Comparison of ENCODE assay signal across 1 cellular context in the genomic region with DNA sequence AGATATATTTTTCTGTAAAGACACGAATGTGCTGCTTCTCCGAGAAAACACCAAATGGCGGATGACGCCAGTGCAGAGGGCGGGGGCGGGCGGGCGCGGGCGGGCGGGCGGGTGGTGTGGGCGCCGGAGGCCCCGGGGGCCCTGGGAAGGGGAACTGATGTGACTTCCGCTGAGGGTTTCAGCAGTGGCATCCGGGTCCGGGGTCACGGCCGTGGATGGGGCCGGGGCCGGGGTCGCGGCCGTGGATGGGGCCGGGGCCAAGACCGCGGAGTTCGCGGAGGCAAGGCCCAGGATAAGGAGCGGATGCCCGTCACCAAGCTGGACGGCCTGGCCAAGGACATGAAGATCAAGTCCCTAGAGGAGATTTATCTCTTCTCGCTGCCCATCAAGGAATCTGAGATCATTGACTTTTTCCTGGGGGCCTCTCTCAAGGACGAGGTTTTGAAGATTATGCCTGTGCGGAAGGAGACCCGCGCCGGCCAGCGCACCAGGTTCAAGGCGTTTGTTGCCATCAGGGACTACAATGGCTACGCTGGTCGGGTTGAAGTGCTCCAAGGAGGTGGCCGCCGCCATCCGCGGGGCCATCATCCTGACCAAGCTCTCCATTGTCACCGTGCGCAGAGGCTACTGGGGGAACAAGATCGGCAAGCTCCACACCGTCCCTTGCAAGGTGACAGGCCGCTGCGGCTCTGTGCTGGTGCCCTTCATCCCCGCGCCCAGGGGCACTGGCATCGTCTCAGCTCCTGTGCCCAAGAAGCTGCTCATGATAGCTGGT.
TF ChIP-seq lines count a peak whose summit lies in the region.

No MANE protein-coding gene starts in this region.

TF ChIP-seq in GM12878, 131 proteins besides CTCF, POLR2A, EP300 and RAD21 (continues in another document):
- TF ChIP-seq, protein P1, sequence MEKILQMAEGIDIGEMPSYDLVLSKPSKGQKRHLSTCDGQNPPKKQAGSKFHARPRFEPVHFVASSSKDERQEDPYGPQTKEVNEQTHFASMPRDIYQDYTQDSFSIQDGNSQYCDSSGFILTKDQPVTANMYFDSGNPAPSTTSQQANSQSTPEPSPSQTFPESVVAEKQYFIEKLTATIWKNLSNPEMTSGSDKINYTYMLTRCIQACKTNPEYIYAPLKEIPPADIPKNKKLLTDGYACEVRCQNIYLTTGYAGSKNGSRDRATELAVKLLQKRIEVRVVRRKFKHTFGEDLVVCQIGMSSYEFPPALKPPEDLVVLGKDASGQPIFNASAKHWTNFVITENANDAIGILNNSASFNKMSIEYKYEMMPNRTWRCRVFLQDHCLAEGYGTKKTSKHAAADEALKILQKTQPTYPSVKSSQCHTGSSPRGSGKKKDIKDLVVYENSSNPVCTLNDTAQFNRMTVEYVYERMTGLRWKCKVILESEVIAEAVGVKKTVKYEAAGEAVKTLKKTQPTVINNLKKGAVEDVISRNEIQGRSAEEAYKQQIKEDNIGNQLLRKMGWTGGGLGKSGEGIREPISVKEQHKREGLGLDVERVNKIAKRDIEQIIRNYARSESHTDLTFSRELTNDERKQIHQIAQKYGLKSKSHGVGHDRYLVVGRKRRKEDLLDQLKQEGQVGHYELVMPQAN (conservative IDR thresholded peaks at IDR 0.05) = no peak
- TF ChIP-seq BCL11A (IDR thresholded peaks at IDR 0.05; ENCODE audit: low read depth, low read length) = no peak
- TF ChIP-seq, protein P2, sequence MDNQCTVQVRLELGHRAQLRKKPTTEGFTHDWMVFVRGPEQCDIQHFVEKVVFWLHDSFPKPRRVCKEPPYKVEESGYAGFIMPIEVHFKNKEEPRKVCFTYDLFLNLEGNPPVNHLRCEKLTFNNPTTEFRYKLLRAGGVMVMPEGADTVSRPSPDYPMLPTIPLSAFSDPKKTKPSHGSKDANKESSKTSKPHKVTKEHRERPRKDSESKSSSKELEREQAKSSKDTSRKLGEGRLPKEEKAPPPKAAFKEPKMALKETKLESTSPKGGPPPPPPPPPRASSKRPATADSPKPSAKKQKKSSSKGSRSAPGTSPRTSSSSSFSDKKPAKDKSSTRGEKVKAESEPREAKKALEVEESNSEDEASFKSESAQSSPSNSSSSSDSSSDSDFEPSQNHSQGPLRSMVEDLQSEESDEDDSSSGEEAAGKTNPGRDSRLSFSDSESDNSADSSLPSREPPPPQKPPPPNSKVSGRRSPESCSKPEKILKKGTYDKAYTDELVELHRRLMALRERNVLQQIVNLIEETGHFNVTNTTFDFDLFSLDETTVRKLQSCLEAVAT (IDR thresholded peaks at IDR 0.05) = peak; percentile 89
- no peak for TF ChIP-seq CHD4 (IDR thresholded peaks at IDR 0.05)
- TF ChIP-seq ZNF274 (IDR thresholded peaks at IDR 0.05; ENCODE audit: insufficient read depth, insufficient read length) = no peak
- TF ChIP-seq, protein P3, sequence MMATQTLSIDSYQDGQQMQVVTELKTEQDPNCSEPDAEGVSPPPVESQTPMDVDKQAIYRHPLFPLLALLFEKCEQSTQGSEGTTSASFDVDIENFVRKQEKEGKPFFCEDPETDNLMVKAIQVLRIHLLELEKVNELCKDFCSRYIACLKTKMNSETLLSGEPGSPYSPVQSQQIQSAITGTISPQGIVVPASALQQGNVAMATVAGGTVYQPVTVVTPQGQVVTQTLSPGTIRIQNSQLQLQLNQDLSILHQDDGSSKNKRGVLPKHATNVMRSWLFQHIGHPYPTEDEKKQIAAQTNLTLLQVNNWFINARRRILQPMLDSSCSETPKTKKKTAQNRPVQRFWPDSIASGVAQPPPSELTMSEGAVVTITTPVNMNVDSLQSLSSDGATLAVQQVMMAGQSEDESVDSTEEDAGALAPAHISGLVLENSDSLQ (IDR thresholded peaks at IDR 0.05) = no peak
- TF ChIP-seq EGR1 (IDR thresholded peaks at IDR 0.05; ENCODE audit: borderline replicate concordance in 1 of 2, low read depth in 2 of 2, low read length in 2 of 2) = peak in 1 of 2 experiments; percentile 83; a peak in 2 of 3 replicates
- TF ChIP-seq BRCA1 (IDR thresholded peaks at IDR 0.05; ENCODE audit: low read depth, low read length) = no peak
- TF ChIP-seq GABPA (IDR thresholded peaks at IDR 0.05; ENCODE audit: low read depth) = peak; percentile 83
- TF ChIP-seq, protein P4, sequence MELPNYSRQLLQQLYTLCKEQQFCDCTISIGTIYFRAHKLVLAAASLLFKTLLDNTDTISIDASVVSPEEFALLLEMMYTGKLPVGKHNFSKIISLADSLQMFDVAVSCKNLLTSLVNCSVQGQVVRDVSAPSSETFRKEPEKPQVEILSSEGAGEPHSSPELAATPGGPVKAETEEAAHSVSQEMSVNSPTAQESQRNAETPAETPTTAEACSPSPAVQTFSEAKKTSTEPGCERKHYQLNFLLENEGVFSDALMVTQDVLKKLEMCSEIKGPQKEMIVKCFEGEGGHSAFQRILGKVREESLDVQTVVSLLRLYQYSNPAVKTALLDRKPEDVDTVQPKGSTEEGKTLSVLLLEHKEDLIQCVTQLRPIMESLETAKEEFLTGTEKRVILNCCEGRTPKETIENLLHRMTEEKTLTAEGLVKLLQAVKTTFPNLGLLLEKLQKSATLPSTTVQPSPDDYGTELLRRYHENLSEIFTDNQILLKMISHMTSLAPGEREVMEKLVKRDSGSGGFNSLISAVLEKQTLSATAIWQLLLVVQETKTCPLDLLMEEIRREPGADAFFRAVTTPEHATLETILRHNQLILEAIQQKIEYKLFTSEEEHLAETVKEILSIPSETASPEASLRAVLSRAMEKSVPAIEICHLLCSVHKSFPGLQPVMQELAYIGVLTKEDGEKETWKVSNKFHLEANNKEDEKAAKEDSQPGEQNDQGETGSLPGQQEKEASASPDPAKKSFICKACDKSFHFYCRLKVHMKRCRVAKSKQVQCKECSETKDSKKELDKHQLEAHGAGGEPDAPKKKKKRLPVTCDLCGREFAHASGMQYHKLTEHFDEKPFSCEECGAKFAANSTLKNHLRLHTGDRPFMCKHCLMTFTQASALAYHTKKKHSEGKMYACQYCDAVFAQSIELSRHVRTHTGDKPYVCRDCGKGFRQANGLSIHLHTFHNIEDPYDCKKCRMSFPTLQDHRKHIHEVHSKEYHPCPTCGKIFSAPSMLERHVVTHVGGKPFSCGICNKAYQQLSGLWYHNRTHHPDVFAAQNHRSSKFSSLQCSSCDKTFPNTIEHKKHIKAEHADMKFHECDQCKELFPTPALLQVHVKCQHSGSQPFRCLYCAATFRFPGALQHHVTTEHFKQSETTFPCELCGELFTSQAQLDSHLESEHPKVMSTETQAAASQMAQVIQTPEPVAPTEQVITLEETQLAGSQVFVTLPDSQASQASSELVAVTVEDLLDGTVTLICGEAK (IDR thresholded peaks at IDR 0.05; ENCODE audit: borderline replicate concordance) = peak; percentile 61; the same call in 1 of the 2 replicates
- no peak for TF ChIP-seq TCF7 (IDR thresholded peaks at IDR 0.05; ENCODE audit: borderline replicate concordance)
- TF ChIP-seq, protein P5, sequence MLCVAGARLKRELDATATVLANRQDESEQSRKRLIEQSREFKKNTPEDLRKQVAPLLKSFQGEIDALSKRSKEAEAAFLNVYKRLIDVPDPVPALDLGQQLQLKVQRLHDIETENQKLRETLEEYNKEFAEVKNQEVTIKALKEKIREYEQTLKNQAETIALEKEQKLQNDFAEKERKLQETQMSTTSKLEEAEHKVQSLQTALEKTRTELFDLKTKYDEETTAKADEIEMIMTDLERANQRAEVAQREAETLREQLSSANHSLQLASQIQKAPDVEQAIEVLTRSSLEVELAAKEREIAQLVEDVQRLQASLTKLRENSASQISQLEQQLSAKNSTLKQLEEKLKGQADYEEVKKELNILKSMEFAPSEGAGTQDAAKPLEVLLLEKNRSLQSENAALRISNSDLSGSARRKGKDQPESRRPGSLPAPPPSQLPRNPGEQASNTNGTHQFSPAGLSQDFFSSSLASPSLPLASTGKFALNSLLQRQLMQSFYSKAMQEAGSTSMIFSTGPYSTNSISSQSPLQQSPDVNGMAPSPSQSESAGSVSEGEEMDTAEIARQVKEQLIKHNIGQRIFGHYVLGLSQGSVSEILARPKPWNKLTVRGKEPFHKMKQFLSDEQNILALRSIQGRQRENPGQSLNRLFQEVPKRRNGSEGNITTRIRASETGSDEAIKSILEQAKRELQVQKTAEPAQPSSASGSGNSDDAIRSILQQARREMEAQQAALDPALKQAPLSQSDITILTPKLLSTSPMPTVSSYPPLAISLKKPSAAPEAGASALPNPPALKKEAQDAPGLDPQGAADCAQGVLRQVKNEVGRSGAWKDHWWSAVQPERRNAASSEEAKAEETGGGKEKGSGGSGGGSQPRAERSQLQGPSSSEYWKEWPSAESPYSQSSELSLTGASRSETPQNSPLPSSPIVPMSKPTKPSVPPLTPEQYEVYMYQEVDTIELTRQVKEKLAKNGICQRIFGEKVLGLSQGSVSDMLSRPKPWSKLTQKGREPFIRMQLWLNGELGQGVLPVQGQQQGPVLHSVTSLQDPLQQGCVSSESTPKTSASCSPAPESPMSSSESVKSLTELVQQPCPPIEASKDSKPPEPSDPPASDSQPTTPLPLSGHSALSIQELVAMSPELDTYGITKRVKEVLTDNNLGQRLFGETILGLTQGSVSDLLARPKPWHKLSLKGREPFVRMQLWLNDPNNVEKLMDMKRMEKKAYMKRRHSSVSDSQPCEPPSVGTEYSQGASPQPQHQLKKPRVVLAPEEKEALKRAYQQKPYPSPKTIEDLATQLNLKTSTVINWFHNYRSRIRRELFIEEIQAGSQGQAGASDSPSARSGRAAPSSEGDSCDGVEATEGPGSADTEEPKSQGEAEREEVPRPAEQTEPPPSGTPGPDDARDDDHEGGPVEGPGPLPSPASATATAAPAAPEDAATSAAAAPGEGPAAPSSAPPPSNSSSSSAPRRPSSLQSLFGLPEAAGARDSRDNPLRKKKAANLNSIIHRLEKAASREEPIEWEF (IDR thresholded peaks at IDR 0.05; ENCODE audit: insufficient replicate concordance, low read depth, low read length) = no peak
- TF ChIP-seq, protein P6, sequence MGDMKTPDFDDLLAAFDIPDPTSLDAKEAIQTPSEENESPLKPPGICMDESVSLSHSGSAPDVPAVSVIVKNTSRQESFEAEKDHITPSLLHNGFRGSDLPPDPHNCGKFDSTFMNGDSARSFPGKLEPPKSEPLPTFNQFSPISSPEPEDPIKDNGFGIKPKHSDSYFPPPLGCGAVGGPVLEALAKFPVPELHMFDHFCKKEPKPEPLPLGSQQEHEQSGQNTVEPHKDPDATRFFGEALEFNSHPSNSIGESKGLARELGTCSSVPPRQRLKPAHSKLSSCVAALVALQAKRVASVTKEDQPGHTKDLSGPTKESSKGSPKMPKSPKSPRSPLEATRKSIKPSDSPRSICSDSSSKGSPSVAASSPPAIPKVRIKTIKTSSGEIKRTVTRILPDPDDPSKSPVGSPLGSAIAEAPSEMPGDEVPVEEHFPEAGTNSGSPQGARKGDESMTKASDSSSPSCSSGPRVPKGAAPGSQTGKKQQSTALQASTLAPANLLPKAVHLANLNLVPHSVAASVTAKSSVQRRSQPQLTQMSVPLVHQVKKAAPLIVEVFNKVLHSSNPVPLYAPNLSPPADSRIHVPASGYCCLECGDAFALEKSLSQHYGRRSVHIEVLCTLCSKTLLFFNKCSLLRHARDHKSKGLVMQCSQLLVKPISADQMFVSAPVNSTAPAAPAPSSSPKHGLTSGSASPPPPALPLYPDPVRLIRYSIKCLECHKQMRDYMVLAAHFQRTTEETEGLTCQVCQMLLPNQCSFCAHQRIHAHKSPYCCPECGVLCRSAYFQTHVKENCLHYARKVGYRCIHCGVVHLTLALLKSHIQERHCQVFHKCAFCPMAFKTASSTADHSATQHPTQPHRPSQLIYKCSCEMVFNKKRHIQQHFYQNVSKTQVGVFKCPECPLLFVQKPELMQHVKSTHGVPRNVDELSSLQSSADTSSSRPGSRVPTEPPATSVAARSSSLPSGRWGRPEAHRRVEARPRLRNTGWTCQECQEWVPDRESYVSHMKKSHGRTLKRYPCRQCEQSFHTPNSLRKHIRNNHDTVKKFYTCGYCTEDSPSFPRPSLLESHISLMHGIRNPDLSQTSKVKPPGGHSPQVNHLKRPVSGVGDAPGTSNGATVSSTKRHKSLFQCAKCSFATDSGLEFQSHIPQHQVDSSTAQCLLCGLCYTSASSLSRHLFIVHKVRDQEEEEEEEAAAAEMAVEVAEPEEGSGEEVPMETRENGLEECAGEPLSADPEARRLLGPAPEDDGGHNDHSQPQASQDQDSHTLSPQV (IDR thresholded peaks at IDR 0.05) = no peak
- peak; percentile 33; the same call in 1 of the 2 replicates for TF ChIP-seq IKZF1 (conservative IDR thresholded peaks at IDR 0.05)
- TF ChIP-seq ZBED1 (IDR thresholded peaks at IDR 0.05; ENCODE audit: borderline replicate concordance) = no peak
- TF ChIP-seq SMAD1 (IDR thresholded peaks at IDR 0.05; ENCODE audit: low read depth, partially characterized antibody) = no peak
- no peak for TF ChIP-seq ASH2L (IDR thresholded peaks at IDR 0.05; ENCODE audit: borderline replicate concordance, low read depth)
- no peak for TF ChIP-seq WRNIP1 (IDR thresholded peaks at IDR 0.05; ENCODE audit: borderline replicate concordance, low read depth, low read length)
- no peak for TF ChIP-seq ZZZ3 (IDR thresholded peaks at IDR 0.05; ENCODE audit: control insufficient read depth, insufficient read length, low read depth)
- TF ChIP-seq NR2F1 (conservative IDR thresholded peaks at IDR 0.05) = peak; percentile 71
- TF ChIP-seq YBX1 (IDR thresholded peaks at IDR 0.05) = no peak
- TF ChIP-seq, protein P7, sequence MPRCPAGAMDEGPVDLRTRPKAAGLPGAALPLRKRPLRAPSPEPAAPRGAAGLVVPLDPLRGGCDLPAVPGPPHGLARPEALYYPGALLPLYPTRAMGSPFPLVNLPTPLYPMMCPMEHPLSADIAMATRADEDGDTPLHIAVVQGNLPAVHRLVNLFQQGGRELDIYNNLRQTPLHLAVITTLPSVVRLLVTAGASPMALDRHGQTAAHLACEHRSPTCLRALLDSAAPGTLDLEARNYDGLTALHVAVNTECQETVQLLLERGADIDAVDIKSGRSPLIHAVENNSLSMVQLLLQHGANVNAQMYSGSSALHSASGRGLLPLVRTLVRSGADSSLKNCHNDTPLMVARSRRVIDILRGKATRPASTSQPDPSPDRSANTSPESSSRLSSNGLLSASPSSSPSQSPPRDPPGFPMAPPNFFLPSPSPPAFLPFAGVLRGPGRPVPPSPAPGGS (IDR thresholded peaks at IDR 0.05; ENCODE audit: borderline replicate concordance, insufficient read depth, low read depth, low read length, poor library complexity, severe bottlenecking) = no peak
- TF ChIP-seq PML (IDR thresholded peaks at IDR 0.05; ENCODE audit: low read length) = no peak
- TF ChIP-seq NR2C1 (IDR thresholded peaks at IDR 0.05) = peak; percentile 87
- no peak for TF ChIP-seq ZNF207 (IDR thresholded peaks at IDR 0.05; ENCODE audit: borderline replicate concordance)
- TF ChIP-seq MEF2B (IDR thresholded peaks at IDR 0.05; ENCODE audit: partially characterized antibody, poor library complexity, severe bottlenecking) = peak; percentile 12
- TF ChIP-seq, protein P8, sequence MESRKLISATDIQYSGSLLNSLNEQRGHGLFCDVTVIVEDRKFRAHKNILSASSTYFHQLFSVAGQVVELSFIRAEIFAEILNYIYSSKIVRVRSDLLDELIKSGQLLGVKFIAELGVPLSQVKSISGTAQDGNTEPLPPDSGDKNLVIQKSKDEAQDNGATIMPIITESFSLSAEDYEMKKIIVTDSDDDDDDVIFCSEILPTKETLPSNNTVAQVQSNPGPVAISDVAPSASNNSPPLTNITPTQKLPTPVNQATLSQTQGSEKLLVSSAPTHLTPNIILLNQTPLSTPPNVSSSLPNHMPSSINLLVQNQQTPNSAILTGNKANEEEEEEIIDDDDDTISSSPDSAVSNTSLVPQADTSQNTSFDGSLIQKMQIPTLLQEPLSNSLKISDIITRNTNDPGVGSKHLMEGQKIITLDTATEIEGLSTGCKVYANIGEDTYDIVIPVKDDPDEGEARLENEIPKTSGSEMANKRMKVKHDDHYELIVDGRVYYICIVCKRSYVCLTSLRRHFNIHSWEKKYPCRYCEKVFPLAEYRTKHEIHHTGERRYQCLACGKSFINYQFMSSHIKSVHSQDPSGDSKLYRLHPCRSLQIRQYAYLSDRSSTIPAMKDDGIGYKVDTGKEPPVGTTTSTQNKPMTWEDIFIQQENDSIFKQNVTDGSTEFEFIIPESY (IDR thresholded peaks at IDR 0.05) = no peak
